31 cellular contexts compared by ENCODE assay signal in genomic region chr18:12008181-12008767, GRCh38. TPM values are rescaled to one million over a fixed set of nuclear protein-coding genes. Genes with fewer than 3 reads are reported as not detected.
DNase-seq lines count a peak whose midpoint lies in the region; ATAC-seq and TF ChIP-seq lines count a peak whose summit lies in the region.
"Had no signal": no experiment of that assay in that cellular context is flagged by ENCODE, and none has a peak within 500 bp of the region (broad histone marks: within the 10 kb centered on the region; RNA-seq: fewer than 3 reads in every experiment).

No MANE protein-coding gene starts in this region.

- H3K36me3 ChIP-seq in GM23338 (ENCODE audit: insufficient read depth) (peaks cover 13% of the 10 kb centered on the region), neuronal stem cell (replicated peaks in 1 of 2; ENCODE audit: control insufficient read depth in 2 of 2, insufficient read depth in 2 of 2, low read length in 2 of 2) (peaks cover 30 to 77% of the 10 kb centered on the region in 2 donors), testis (ENCODE audit: low read depth, missing control alignments) (no peaks in the 10 kb centered on the region)
- H3K36me3 ChIP-seq: brain microvascular endothelial cell, thyroid gland had no signal

- ATAC-seq in GM23338 (no peak), WTC11 (no peak), left lobe of liver (peak; percentile 76), GM18907 (IDR thresholded peaks at IDR 0.05; ENCODE audit: unreplicated experiment) (no peak)
- ATAC-seq: activated T-helper 17 cell treated with anti-CD3 and anti-CD28 coated beads, Interleukin-2, amount 50 U/mL, for 72 hours; left ventricle myocardium superior; natural killer cell treated with Interleukin-12 subunit alpha and Interleukin-12 subunit beta and Interleukin-15 and Interleukin-18, amount 100 ng/mL, for 72 hours had no signal

- H4K8ac ChIP-seq in neuronal stem cell (ENCODE audit: low read depth, low read length) = no peak overlapping the region

- H3K9me3 ChIP-seq in neuronal stem cell (replicated peaks in 1 of 2; ENCODE audit: control insufficient read depth in 2 of 2, insufficient read depth in 1 of 2, low read depth in 1 of 2, low read length in 2 of 2) = no peaks in the 10 kb centered on the region
- H3K9me3 ChIP-seq in testis = no peaks in the 10 kb centered on the region
- H3K9me3 ChIP-seq: thyroid gland had no signal

- H3K27ac Mint-ChIP-seq in GM23338 (peak overlapping the region; percentile 46; the same call in 1 of the 2 replicates), WTC11 (peak overlapping the region; percentile 63; the same call in 1 of the 2 replicates)
- H3K27ac Mint-ChIP-seq: activated naive CD4-positive, alpha-beta T cell treated with anti-CD3 and anti-CD28 coated beads, Interleukin-2, amount 50 U/mL, for 24 hours; activated T-helper 17 cell treated with anti-CD3 and anti-CD28 coated beads, Interleukin-2, amount 50 U/mL, for 72 hours; CD4-positive, alpha-beta T cell; natural killer cell treated with Interleukin-12 subunit alpha and Interleukin-12 subunit beta and Interleukin-15 and Interleukin-18, amount 100 ng/mL, for 72 hours; stimulated activated naive CD8-positive, alpha-beta T cell treated with anti-CD3 and anti-CD28 coated beads, Interleukin-15, Interleukin-2, amounts not matched to agents 100 ng/mL and 50 ng/mL, for 24 hours had no signal

- TF ChIP-seq POLR2A in testis (IDR thresholded peaks at IDR 0.05) = no peak

- H3K4me1 Mint-ChIP-seq in GM23338 = peaks cover 3% of the 10 kb centered on the region; the same call in 2 of the 3 replicates
- no peaks in the 10 kb centered on the region for H3K4me1 Mint-ChIP-seq in WTC11
- H3K4me1 Mint-ChIP-seq: activated naive CD4-positive, alpha-beta T cell treated with anti-CD3 and anti-CD28 coated beads, Interleukin-2, amount 50 U/mL, for 24 hours had no signal

- H3K23ac ChIP-seq in neuronal stem cell (ENCODE audit: low read depth, low read length, poor library complexity) = no peak overlapping the region

- no peak for TF ChIP-seq CTCF in GM23338 (conservative IDR thresholded peaks at IDR 0.05; ENCODE audit: low read depth in 2 of 2)
- no peak for TF ChIP-seq CTCF in WTC11 (IDR thresholded peaks at IDR 0.05)
- TF ChIP-seq CTCF in testis (IDR thresholded peaks at IDR 0.05) = no peak

- H4K91ac ChIP-seq in neuronal stem cell (ENCODE audit: low read depth, low read length, poor library complexity) = no peak overlapping the region

- no peak overlapping the region for H2BK15ac ChIP-seq in neuronal stem cell (ENCODE audit: low read length)

- no peak overlapping the region for H3K4ac ChIP-seq in neuronal stem cell (ENCODE audit: low read length)

- H3K36me3 Mint-ChIP-seq in GM23338 (ENCODE audit: low read depth) (peaks cover 37% of the 10 kb centered on the region), WTC11 (peaks cover 54% of the 10 kb centered on the region)
- H3K36me3 Mint-ChIP-seq: activated naive CD4-positive, alpha-beta T cell treated with anti-CD3 and anti-CD28 coated beads, Interleukin-2, amount 50 U/mL, for 24 hours; natural killer cell treated with Interleukin-12 subunit alpha and Interleukin-12 subunit beta and Interleukin-15 and Interleukin-18, amount 100 ng/mL, for 72 hours had no signal

- peaks cover 5% of the 10 kb centered on the region; the same call in 1 of the 2 replicates for H3K4me1 ChIP-seq in GM23338 (ENCODE audit: insufficient read depth)
- peaks cover 3 to 5% of the 10 kb centered on the region in 2 donors for H3K4me1 ChIP-seq in neuronal stem cell (ENCODE audit: control insufficient read depth in 2 of 2, insufficient read depth in 1 of 2, low read depth in 1 of 2, low read length in 2 of 2)
- peaks cover 11% of the 10 kb centered on the region for H3K4me1 ChIP-seq in testis

- peak overlapping the region; percentile 15 for H2AK5ac ChIP-seq in neuronal stem cell (ENCODE audit: low read depth, low read length)

- H3K79me1 ChIP-seq in neuronal stem cell (ENCODE audit: low read depth, low read length) = no peaks in the 10 kb centered on the region

- H3K4me3 ChIP-seq in GM23338 (no peak overlapping the region), neuronal stem cell (ENCODE audit: low read length in 2 of 2) (peak overlapping the region in 1 of 2 donors; percentile 68), testis (no peak overlapping the region)
- H3K4me3 ChIP-seq: smooth muscle cell, thyroid gland had no signal

- H3K4me3 Mint-ChIP-seq in GM23338 (no peak overlapping the region), WTC11 (no peak overlapping the region)
- H3K4me3 Mint-ChIP-seq: activated naive CD4-positive, alpha-beta T cell treated with anti-CD3 and anti-CD28 coated beads, Interleukin-2, amount 50 U/mL, for 24 hours; activated T-helper 17 cell treated with anti-CD3 and anti-CD28 coated beads, Interleukin-2, amount 50 U/mL, for 72 hours; CD4-positive, alpha-beta T cell; natural killer cell treated with Interleukin-12 subunit alpha and Interleukin-12 subunit beta and Interleukin-15 and Interleukin-18, amount 100 ng/mL, for 72 hours; stimulated activated naive CD8-positive, alpha-beta T cell treated with anti-CD3 and anti-CD28 coated beads, Interleukin-15, Interleukin-2, amounts not matched to agents 100 ng/mL and 50 ng/mL, for 24 hours had no signal

- H3K9me2 ChIP-seq in GM23338 (ENCODE audit: insufficient read depth) = no peaks in the 10 kb centered on the region

- H3K4me2 ChIP-seq in GM23338 (no peak overlapping the region), neuronal stem cell (ENCODE audit: insufficient read depth, low read length, poor library complexity, severe bottlenecking) (no peak overlapping the region)
- H3K4me2 ChIP-seq: smooth muscle cell had no signal

- no peaks in the 10 kb centered on the region for H3F3A ChIP-seq in GM23338 (replicated peaks; ENCODE audit: low read depth)

- H3K27me3 Mint-ChIP-seq in GM23338 (ENCODE audit: insufficient read depth, low read depth, poor library complexity) = peaks cover 4% of the 10 kb centered on the region
- no peaks in the 10 kb centered on the region for H3K27me3 Mint-ChIP-seq in WTC11 (ENCODE audit: low read depth)
- H3K27me3 Mint-ChIP-seq: activated naive CD4-positive, alpha-beta T cell treated with anti-CD3 and anti-CD28 coated beads, Interleukin-2, amount 50 U/mL, for 24 hours; activated T-helper 17 cell treated with anti-CD3 and anti-CD28 coated beads, Interleukin-2, amount 50 U/mL, for 72 hours; CD4-positive, alpha-beta T cell; natural killer cell treated with Interleukin-12 subunit alpha and Interleukin-12 subunit beta and Interleukin-15 and Interleukin-18, amount 100 ng/mL, for 72 hours; stimulated activated naive CD8-positive, alpha-beta T cell treated with anti-CD3 and anti-CD28 coated beads, Interleukin-15, Interleukin-2, amounts not matched to agents 100 ng/mL and 50 ng/mL, for 24 hours had no signal

- H4K20me1 ChIP-seq in GM23338 (replicated peaks; ENCODE audit: insufficient read depth) = peaks cover 4% of the 10 kb centered on the region; the same call in 1 of the 2 replicates

- H3K14ac ChIP-seq in neuronal stem cell (ENCODE audit: low read length) = no peak overlapping the region

- H2BK12ac ChIP-seq in neuronal stem cell (ENCODE audit: low read length) = no peak overlapping the region

- intact Hi-C loops in head of caudate nucleus (cut with DNase I) = no loop called here
- intact Hi-C loops in testis (cut with DNase I; ENCODE audit: low total_unique reads) = no loop called here

- POLR2A ChIA-PET in WTC11 (lab: Charles Lee) = no interaction called here

- no peak overlapping the region for H3K18ac ChIP-seq in neuronal stem cell (ENCODE audit: low read length)

- H3K9me3 Mint-ChIP-seq in GM23338 (no peaks in the 10 kb centered on the region), WTC11 (no peaks in the 10 kb centered on the region)
- H3K9me3 Mint-ChIP-seq: activated naive CD4-positive, alpha-beta T cell treated with anti-CD3 and anti-CD28 coated beads, Interleukin-2, amount 50 U/mL, for 24 hours; activated T-helper 17 cell treated with anti-CD3 and anti-CD28 coated beads, Interleukin-2, amount 50 U/mL, for 72 hours; CD4-positive, alpha-beta T cell; natural killer cell treated with Interleukin-12 subunit alpha and Interleukin-12 subunit beta and Interleukin-15 and Interleukin-18, amount 100 ng/mL, for 72 hours; stimulated activated naive CD8-positive, alpha-beta T cell treated with anti-CD3 and anti-CD28 coated beads, Interleukin-15, Interleukin-2, amounts not matched to agents 100 ng/mL and 50 ng/mL, for 24 hours had no signal

- peaks cover 5% of the 10 kb centered on the region for H3K79me2 ChIP-seq in GM23338 (replicated peaks; ENCODE audit: insufficient read depth)

- no peak overlapping the region for H3K9ac ChIP-seq in neuronal stem cell (ENCODE audit: low read depth, low read length, poor library complexity)

- H2AFZ ChIP-seq in GM23338 (no peak overlapping the region), neuronal stem cell (ENCODE audit: low read length) (no peak overlapping the region)

- no peak for DNase-seq in GM23338 (ENCODE audit: low spot score)
- no peak for DNase-seq in WTC11 (ENCODE audit: low spot score)
- DNase-seq in left lobe of liver (ENCODE audit: low spot score) = peak; percentile 80
- DNase-seq in neuronal stem cell (ENCODE audit: low spot score) = no peak
- DNase-seq in head of caudate nucleus = no peak
- no peak for DNase-seq in NCI-H510A (lab: John Stamatoyannopoulos, UW)
- no peak for DNase-seq in testis
- DNase-seq: activated CD4-positive, alpha-beta T cell treated with anti-CD3 and anti-CD28 coated beads for 4 hours; AML-193; amniotic stem cell; brain microvascular endothelial cell; CD4-positive, alpha-beta T cell; GOT3; KG1; left ventricle myocardium superior; MM.1S; NCI-H2029; NCI-H2227 treated with DMSO at 0.1 percent for 48 hours; NCI-H69; retina; SHP77; stimulated activated CD4-positive, alpha-beta T cell treated with anti-CD3 and anti-CD28 coated beads, Interleukin-1b, Interleukin-23, amount 100 ng/mL, for 48 hours; T-helper 9 cell; thyroid gland had no signal

- CTCF ChIA-PET in WTC11 (lab: Charles Lee) = interaction anchor here (1.7 kb wide), 1 partner anchor 70 kb away, joined by 4 read pairs; no protein-coding TSS in a partner anchor

- no peak overlapping the region for H2BK5ac ChIP-seq in neuronal stem cell (ENCODE audit: low read length)

- no peak overlapping the region for H2BK120ac ChIP-seq in neuronal stem cell (ENCODE audit: low read depth, low read length)

- H3K27ac ChIP-seq in GM23338 (ENCODE audit: low read depth) (no peak overlapping the region), neuronal stem cell (replicated peaks; ENCODE audit: low read length) (no peak overlapping the region), testis (no peak overlapping the region)
- H3K27ac ChIP-seq: brain microvascular endothelial cell, VCaP had no signal

- WGBS in neuronal stem cell (ENCODE audit: extremely low coverage in 2 of 2, insufficient read length in 2 of 2, insufficient replicate concordance in 1 of 2), 2 donors = no CpG with 5 or more reads among the region's 13 CpGs
- 89 to 90% methylated on average over 13 of the region's 13 CpGs for WGBS in testis, 2 donors

- H3K27me3 ChIP-seq in GM23338 (ENCODE audit: insufficient read depth) (no peaks in the 10 kb centered on the region), neuronal stem cell (ENCODE audit: control insufficient read depth in 3 of 3, insufficient read depth in 3 of 3, low read depth in 1 of 3, low read length in 3 of 3) (no peaks in the 10 kb centered on the region), testis (no peaks in the 10 kb centered on the region)
- H3K27me3 ChIP-seq: brain microvascular endothelial cell, thyroid gland had no signal

RNA-seq across cellular contexts. Expression of gene IMPA2, which starts 27.0 kb away (rescaled TPM):
- 91.8 and 122 TPM in 2 replicates for total RNA-seq in GM23338 (2014; rRNA removed; shearing (Covaris generic))
- polyA plus RNA-seq in GM23338 (2016; fragmentation: Nextera tagmentation; extraction: Ambion mirVana) = 45.0 and 50.4 TPM in 2 replicates
- 98.8 to 113 TPM (median 108 TPM) in 3 replicates for total RNA-seq in WTC11 (2021)
- 51.3 TPM for total RNA-seq in left lobe of liver
- polyA plus RNA-seq in neuronal stem cell (2013, experiment 1 of 2) = 71.9 TPM
- 69.5 TPM for polyA plus RNA-seq in neuronal stem cell (2013, experiment 2 of 2)
- total RNA-seq in testis = 10 to 100 TPM; 16.6 to 21.3 TPM
- polyA plus RNA-seq in testis (ENCODE audit: insufficient read depth, low read depth, low replicate concordance) = 16.7 TPM
